In the genomic region with DNA sequence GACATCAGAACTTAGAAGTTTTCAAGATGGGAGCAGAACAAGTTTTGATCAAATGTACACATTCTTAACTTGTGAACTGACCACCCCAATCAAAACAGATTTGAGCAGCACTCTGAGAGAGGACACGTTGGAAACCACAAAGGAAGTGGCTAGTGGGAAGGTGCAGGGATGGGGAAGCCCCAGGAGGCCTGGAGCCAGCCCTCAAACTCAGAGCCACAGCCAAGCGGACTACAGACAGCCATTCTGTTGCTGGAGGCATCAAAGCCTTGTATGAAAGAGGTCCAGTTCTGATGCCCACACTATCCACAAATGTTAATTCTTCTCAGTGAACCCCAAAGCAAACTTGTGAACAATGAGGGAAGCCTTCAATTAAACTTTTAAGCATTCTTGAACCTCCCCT, we compare ENCODE assay signal across 10 cellular contexts.
DNase-seq lines count a peak whose midpoint lies in the region; ATAC-seq lines count a peak whose summit lies in the region.
"Had no signal": no experiment of that assay in that cellular context is flagged by ENCODE, and none has a peak within 500 bp of the region (broad histone marks: within the 10 kb centered on the region; RNA-seq: fewer than 3 reads in every experiment).

No MANE protein-coding gene starts in this region.

- DNase-seq in NK-92 treated with Interleukin-12 subunit alpha and Interleukin-12 subunit beta, amount 100 ng/mL, for 24 hours (lab: John Stamatoyannopoulos, UW) = peak; percentile 54
- DNase-seq in NK-92 (lab: John Stamatoyannopoulos, UW; ENCODE audit: unreplicated experiment) (no peak), KBM-7 (peak; percentile 58), renal cortical epithelial cell (ENCODE audit: low read depth) (peak; percentile 21), C1 segment of cervical spinal cord (lab: John Stamatoyannopoulos, UW) (no peak), NCI-H2081 treated with DMSO at 0.1 percent for 48 hours (lab: John Stamatoyannopoulos, UW) (no peak)
- DNase-seq: erythroblast, NCI-H526 treated with DMSO at 0.1 percent for 48 hours had no signal

- in situ Hi-C loops in KBM-7 (cut with MboI; ENCODE audit: low pct_unique_long_range_greater_than_20kb, low sequenced_read_pairs) = no loop called here

- H3K4me1 Mint-ChIP-seq in activated T-helper 17 cell treated with anti-CD3 and anti-CD28 coated beads, Interleukin-2, amount 50 U/mL, for 72 hours = peaks cover 35% of the 10 kb centered on the region

- no peaks in the 10 kb centered on the region for H3K36me3 Mint-ChIP-seq in activated T-helper 17 cell treated with anti-CD3 and anti-CD28 coated beads, Interleukin-2, amount 50 U/mL, for 72 hours (ENCODE audit: low read depth)

- H3K4me3 Mint-ChIP-seq in activated T-helper 17 cell treated with anti-CD3 and anti-CD28 coated beads, Interleukin-2, amount 50 U/mL, for 72 hours = peak overlapping the region; percentile 16

- no peak overlapping the region for H3K27ac Mint-ChIP-seq in activated T-helper 17 cell treated with anti-CD3 and anti-CD28 coated beads, Interleukin-2, amount 50 U/mL, for 72 hours

- no peaks in the 10 kb centered on the region for H3K9me3 Mint-ChIP-seq in activated T-helper 17 cell treated with anti-CD3 and anti-CD28 coated beads, Interleukin-2, amount 50 U/mL, for 72 hours

- peak; percentile 98 for ATAC-seq in activated T-helper 17 cell treated with anti-CD3 and anti-CD28 coated beads, Interleukin-2, amount 50 U/mL, for 72 hours (replicated peaks)
- ATAC-seq in GM21360 (IDR thresholded peaks at IDR 0.05; ENCODE audit: unreplicated experiment) = no peak

- H3K27me3 Mint-ChIP-seq in activated T-helper 17 cell treated with anti-CD3 and anti-CD28 coated beads, Interleukin-2, amount 50 U/mL, for 72 hours = no peaks in the 10 kb centered on the region

Comparison
In these comparisons a context has a peak if more than half of its experiments do, and no peak if none do; other contexts are left out.
1. DNase-seq: peak in NK-92 treated with Interleukin-12 subunit alpha and Interleukin-12 subunit beta, amount 100 ng/mL, for 24 hours (single experiment), KBM-7 (single experiment) and renal cortical epithelial cell (single experiment); none in NK-92 (single experiment), C1 segment of cervical spinal cord (0 of 14) and NCI-H2081 treated with DMSO at 0.1 percent for 48 hours (single experiment).